6 cellular contexts compared by ENCODE assay signal in genomic region chr3:70336885-70337284, GRCh38. TPM values are rescaled to one million over a fixed set of nuclear protein-coding genes. Genes with fewer than 3 reads are reported as not detected.
"Had no signal": no experiment of that assay in that cellular context is flagged by ENCODE, and none has a peak within 500 bp of the region (broad histone marks: within the 10 kb centered on the region; RNA-seq: fewer than 3 reads in every experiment).

No MANE protein-coding gene starts in this region.

RNA-seq across cellular contexts. Expression of gene MDFIC2, which starts 24.4 kb away (rescaled TPM):
- total RNA-seq: GM23338, H1, H9, HT-29, IMR-90, K562 had no signal
- polyA plus RNA-seq: GM23338, H1, IMR-90, K562 had no signal
